In genomic region chr9:93143830-93144530, GRCh38 we compare ENCODE assay signal across 8 cellular contexts. TPM values are rescaled to one million over a fixed set of nuclear protein-coding genes. Genes with fewer than 3 reads are reported as not detected.
A peak's percentile ranks its signal among the peaks of the same experiment; 100 is the strongest.
DNase-seq lines count a peak whose midpoint lies in the region; ATAC-seq and TF ChIP-seq lines count a peak whose summit lies in the region.

No MANE protein-coding gene starts in this region.

- peaks cover 0 to 5% of the 10 kb centered on the region in 2 experiments for H3K9me3 ChIP-seq in CD4-positive, CD25-positive, alpha-beta regulatory T cell (ENCODE audit: control insufficient read depth in 2 of 2, low read length in 2 of 2)
- H3K9me3 ChIP-seq in upper lobe of left lung, result peaks cover 0 to 4% (median 0%) of the 10 kb centered on the region in 4 donors

- no peak for TF ChIP-seq CTCF in upper lobe of left lung (IDR thresholded peaks at IDR 0.05)

- ATAC-seq in CD4-positive, CD25-positive, alpha-beta regulatory T cell (ENCODE audit: low read depth in 2 of 2), result peak; percentile 91 to 94
- peak in 1 of 2 donors; percentile 34 for ATAC-seq in upper lobe of left lung (ENCODE audit: low FRiP score in 2 of 2)
- ATAC-seq in HG02973 (IDR thresholded peaks at IDR 0.05; ENCODE audit: unreplicated experiment), result no peak

- H3K4me1 Mint-ChIP-seq in CD4-positive, CD25-positive, alpha-beta regulatory T cell, result peaks cover 3 to 51% (median 23%) of the 10 kb centered on the region in 4 donors

- DNase-seq in CD4-positive, CD25-positive, alpha-beta regulatory T cell, result peak; percentile 29 to 87 (median 72)
- DNase-seq in RPMI7951 (ENCODE audit: low read depth) (peak; percentile 64), upper lobe of left lung (peak in 1 of 2 donors; percentile 55), SHP77 (lab: John Stamatoyannopoulos, UW) (no peak), AG08396 (ENCODE audit: low spot score) (no peak)
- DNase-seq in activated naive CD4-positive, alpha-beta T cell treated with anti-CD3 and anti-CD28 coated beads, Interleukin-2, amount 50 U/mL, for 16 hours, result peak; percentile 32

- H3K27ac Mint-ChIP-seq in CD4-positive, CD25-positive, alpha-beta regulatory T cell, result peak overlapping the region; percentile 94 to 100 (median 97)

- TF ChIP-seq POLR2A in upper lobe of left lung (IDR thresholded peaks at IDR 0.05), result no peak

- WGBS in upper lobe of left lung, 2 donors, result 30 to 52% methylated on average over 5 to 14 of the region's 15 CpGs

- H3K27ac ChIP-seq in CD4-positive, CD25-positive, alpha-beta regulatory T cell (ENCODE audit: insufficient read depth, low read length, poor library complexity, severe bottlenecking), result peak overlapping the region; percentile 71
- H3K27ac ChIP-seq in layer of hippocampus (ENCODE audit: low read depth, low read length) (peak overlapping the region; percentile 64), upper lobe of left lung (peak overlapping the region in 3 of 4 donors; percentile 5 to 52 (median 6))

- peaks cover 34% of the 10 kb centered on the region for H3K4me1 ChIP-seq in CD4-positive, CD25-positive, alpha-beta regulatory T cell (ENCODE audit: control insufficient read depth, insufficient read depth, low read length, poor library complexity, severe bottlenecking)
- peaks cover 9 to 11% (median 11%) of the 10 kb centered on the region in 4 donors for H3K4me1 ChIP-seq in upper lobe of left lung

- peak overlapping the region; percentile 54 to 92 (median 69) for H3K4me3 Mint-ChIP-seq in CD4-positive, CD25-positive, alpha-beta regulatory T cell

- TF ChIP-seq EP300 in upper lobe of left lung (IDR thresholded peaks at IDR 0.05), result peak in 1 of 4 donors; percentile 46

- peaks cover 0 to 4% (median 0%) of the 10 kb centered on the region in 7 donors for H3K9me3 Mint-ChIP-seq in CD4-positive, CD25-positive, alpha-beta regulatory T cell

- no peaks in the 10 kb centered on the region for H3K27me3 Mint-ChIP-seq in CD4-positive, CD25-positive, alpha-beta regulatory T cell

- no peaks in the 10 kb centered on the region for H3K27me3 ChIP-seq in CD4-positive, CD25-positive, alpha-beta regulatory T cell (ENCODE audit: control insufficient read depth, insufficient read depth, low read length)
- no peaks in the 10 kb centered on the region for H3K27me3 ChIP-seq in layer of hippocampus (ENCODE audit: control insufficient read depth, insufficient read depth, low read length)
- H3K27me3 ChIP-seq in upper lobe of left lung, result no peaks in the 10 kb centered on the region

- H3K36me3 ChIP-seq in CD4-positive, CD25-positive, alpha-beta regulatory T cell (ENCODE audit: control insufficient read depth, insufficient read depth, low read length), result no peaks in the 10 kb centered on the region
- no peaks in the 10 kb centered on the region for H3K36me3 ChIP-seq in upper lobe of left lung

- no peaks in the 10 kb centered on the region for H3K36me3 Mint-ChIP-seq in CD4-positive, CD25-positive, alpha-beta regulatory T cell

- H3K4me3 ChIP-seq in CD4-positive, CD25-positive, alpha-beta regulatory T cell (ENCODE audit: low read depth, low read length), result peak overlapping the region; percentile 7
- H3K4me3 ChIP-seq in upper lobe of left lung, result no peak overlapping the region

RNA-seq across cellular contexts. Expression of gene NINJ1, which starts 9.9 kb away (rescaled TPM):
- total RNA-seq in CD4-positive, CD25-positive, alpha-beta regulatory T cell, result 144 TPM
- polyA plus RNA-seq in CD4-positive, CD25-positive, alpha-beta regulatory T cell, result 100 to 1,000 TPM in 1 of 4 donors, 10 to 100 TPM in 3; 68.5 to 104 (median 73.2) TPM
- total RNA-seq in RPMI7951 (2014; rRNA removed; shearing (Covaris generic)), result 56.2 and 64.6 TPM in 2 replicates
- 10 to 100 TPM; 35.6 to 83.9 (median 56.8) TPM for total RNA-seq in upper lobe of left lung

RNA-seq across cellular contexts. Expression of gene WNK2, which starts 40.0 kb away (rescaled TPM):
- total RNA-seq in CD4-positive, CD25-positive, alpha-beta regulatory T cell, result 0.22 TPM
- not detected for polyA plus RNA-seq in CD4-positive, CD25-positive, alpha-beta regulatory T cell
- total RNA-seq in RPMI7951 (2014; rRNA removed; shearing (Covaris generic)), result not detected in 2 replicates
- 10 to 100 TPM in 3 of 6 donors, 1 to 10 TPM in 3; 1.1 to 11.5 (median 7.3) TPM for total RNA-seq in upper lobe of left lung

RNA-seq across cellular contexts. Expression of gene CARD19, which starts 48.0 kb away (rescaled TPM):
- total RNA-seq in CD4-positive, CD25-positive, alpha-beta regulatory T cell, result 60.0 TPM
- polyA plus RNA-seq in CD4-positive, CD25-positive, alpha-beta regulatory T cell, result 10 to 100 TPM; 64.8 to 89.1 (median 75.3) TPM
- total RNA-seq in RPMI7951 (2014; rRNA removed; shearing (Covaris generic)), result 179 and 201 TPM in 2 replicates
- 10 to 100 TPM; 34.7 to 92.3 (median 41.7) TPM for total RNA-seq in upper lobe of left lung

Comparison
In these comparisons a context has a peak if more than half of its experiments do, and no peak if none do; other contexts are left out.
1. DNase-seq: peak in CD4-positive, CD25-positive, alpha-beta regulatory T cell (3 of 3), RPMI7951 (single experiment) and activated naive CD4-positive, alpha-beta T cell treated with anti-CD3 and anti-CD28 coated beads, Interleukin-2, amount 50 U/mL, for 16 hours (single experiment); none in SHP77 (0 of 2) and AG08396 (single experiment).
2. H3K27ac ChIP-seq: peak in every context shown above with its lines; median percentile 71 in CD4-positive, CD25-positive, alpha-beta regulatory T cell; 64 in layer of hippocampus; 6 in upper lobe of left lung.